27 cellular contexts compared by ENCODE assay signal in the genomic region with DNA sequence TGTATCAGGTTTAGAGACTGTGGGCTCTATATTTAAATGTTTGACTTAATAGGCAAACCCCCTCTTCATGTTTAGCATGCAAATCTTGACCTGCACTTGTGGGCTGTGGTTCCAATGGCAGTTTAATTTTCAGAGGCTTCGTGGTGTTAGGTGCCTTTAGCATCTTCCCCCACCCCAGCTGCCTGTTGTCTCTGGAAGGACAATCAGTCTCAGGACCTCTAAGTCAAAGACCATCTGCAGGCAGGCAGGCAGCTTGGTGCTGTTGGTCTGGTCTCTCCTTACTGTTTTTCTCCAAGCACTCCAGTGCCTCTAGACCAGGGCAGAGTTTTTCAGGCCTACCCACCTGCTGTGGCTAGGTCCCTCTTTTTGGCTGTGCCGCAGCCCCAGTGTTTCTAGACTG.
DNase-seq lines count a peak whose midpoint lies in the region; ATAC-seq, FAIRE-seq and TF ChIP-seq lines count a peak whose summit lies in the region.
"Had no signal": no experiment of that assay in that cellular context is flagged by ENCODE, and none has a peak within 500 bp of the region (broad histone marks: within the 10 kb centered on the region; RNA-seq: fewer than 3 reads in every experiment).

No MANE protein-coding gene starts in this region.

- DNase-seq in H9 (no peak), NAMALWA (ENCODE audit: low spot score) (peak; percentile 39), mesenchymal stem cell (no peak), SIG-M5 (lab: John Stamatoyannopoulos, UW) (no peak), HTR-8/SVneo (ENCODE audit: insufficient read length, low spot score) (no peak), NCI-H82 treated with DMSO at 0.1 percent for 48 hours (lab: John Stamatoyannopoulos, UW; ENCODE audit: unreplicated experiment) (no peak)
- DNase-seq: 8988T; ACHN; AML-193; BE2C; CD4-positive, alpha-beta T cell; CD8-positive, alpha-beta memory T cell; DMS 273 treated with DMSO at 0.1 percent for 48 hours; DMS79; EL; GDM1; HFFc6 had no signal

- H3K9me3 ChIP-seq in H9 (ENCODE audit: control insufficient read depth, low read depth, low read length) (no peaks in the 10 kb centered on the region), OCI-LY1 (ENCODE audit: low read length) (no peaks in the 10 kb centered on the region; the same call in 1 of the 2 replicates), mesenchymal stem cell (ENCODE audit: control insufficient read depth, low read length) (no peaks in the 10 kb centered on the region)
- H3K9me3 ChIP-seq: A549; BE2C; BLaER1 treated with 17β-estradiol and CSF1 and Interleukin-3, amounts not matched to agents 10 nM and 100 nM; HAP-1 had no signal

- H3K36me3 ChIP-seq in OCI-LY1 (ENCODE audit: insufficient read depth, low read length) (no peaks in the 10 kb centered on the region), mesenchymal stem cell (ENCODE audit: control insufficient read depth in 1 of 2, insufficient read depth in 2 of 2, low read depth in 1 of 2, low read length in 2 of 2) (no peaks in the 10 kb centered on the region)
- H3K36me3 ChIP-seq: BE2C; BLaER1 treated with 17β-estradiol and CSF1 and Interleukin-3, amounts not matched to agents 10 nM and 100 nM; HAP-1 had no signal

- H3K27me3 ChIP-seq in H9 (ENCODE audit: insufficient read depth, low read length) = no peaks in the 10 kb centered on the region
- H3K27me3 ChIP-seq in OCI-LY1 (ENCODE audit: insufficient read depth, low read length) = no peaks in the 10 kb centered on the region
- H3K27me3 ChIP-seq in mesenchymal stem cell (ENCODE audit: control insufficient read depth in 1 of 2, insufficient read depth in 1 of 2, low read length in 2 of 2) = no peaks in the 10 kb centered on the region
- H3K27me3 ChIP-seq: BE2C; BLaER1 treated with 17β-estradiol and CSF1 and Interleukin-3, amounts not matched to agents 10 nM and 100 nM had no signal

- H3K27ac ChIP-seq in H9 (ENCODE audit: insufficient read length, low read depth, low read length) = no peak overlapping the region
- H3K27ac ChIP-seq in OCI-LY1 (ENCODE audit: low read depth, low read length, poor library complexity, severe bottlenecking) = peak overlapping the region; percentile 97
- H3K27ac ChIP-seq in mesenchymal stem cell (ENCODE audit: low read length, poor library complexity, severe bottlenecking) = no peak overlapping the region
- H3K27ac ChIP-seq: A549; BLaER1 treated with 17β-estradiol and CSF1 and Interleukin-3, amounts not matched to agents 10 nM and 100 nM had no signal

- H3F3A ChIP-seq in OCI-LY1 (ENCODE audit: insufficient read depth, low read length) = no peaks in the 10 kb centered on the region

- no peak overlapping the region for H3K14ac ChIP-seq in H9 (ENCODE audit: insufficient read depth, low read length)
- no peak overlapping the region for H3K14ac ChIP-seq in mesenchymal stem cell (ENCODE audit: low read length in 2 of 2)

- H2BK12ac ChIP-seq in H9 (ENCODE audit: insufficient read length, low read depth, low read length) (no peak overlapping the region), mesenchymal stem cell (ENCODE audit: low read length in 2 of 2) (no peak overlapping the region)

- H2AK5ac ChIP-seq in H9 (ENCODE audit: insufficient read length, low read length) (no peak overlapping the region), mesenchymal stem cell (ENCODE audit: low read length, severe bottlenecking) (no peak overlapping the region)

- H2BK15ac ChIP-seq in H9 (ENCODE audit: low read depth, low read length) (no peak overlapping the region), mesenchymal stem cell (ENCODE audit: low read depth, poor library complexity, severe bottlenecking) (peak overlapping the region; percentile 44)

- peak overlapping the region; percentile 22 for H2AFZ ChIP-seq in H9 (ENCODE audit: low read length)
- no peak overlapping the region for H2AFZ ChIP-seq in OCI-LY1 (ENCODE audit: low read length)
- H2AFZ ChIP-seq in mesenchymal stem cell (ENCODE audit: low read depth, low read length) = no peak overlapping the region
- H2AFZ ChIP-seq: GM23338 had no signal

- no peak overlapping the region for H4K5ac ChIP-seq in H9 (ENCODE audit: insufficient read length, low read depth, low read length)

- H3K4me3 ChIP-seq in OCI-LY1 (ENCODE audit: low read depth, low read length, poor library complexity, severe bottlenecking) = peak overlapping the region; percentile 56
- no peak overlapping the region for H3K4me3 ChIP-seq in mesenchymal stem cell (ENCODE audit: insufficient read depth in 1 of 2, low read depth in 1 of 2, low read length in 2 of 2)
- H3K4me3 ChIP-seq: A549; BLaER1 treated with 17β-estradiol and CSF1 and Interleukin-3, amounts not matched to agents 10 nM and 100 nM; GM12878; GM23338; HAP-1 had no signal

- peaks cover 4 to 7% of the 10 kb centered on the region in 2 experiments; a peak in 3 of 4 replicates for H3K4me1 Mint-ChIP-seq in H9
- H3K4me1 Mint-ChIP-seq: CD14-positive monocyte; CD8-positive, alpha-beta memory T cell had no signal

- H3K36me3 Mint-ChIP-seq in H9 (ENCODE audit: insufficient read depth in 1 of 3, low read depth in 3 of 3) = no peaks in the 10 kb centered on the region
- H3K36me3 Mint-ChIP-seq: CD14-positive monocyte; CD8-positive, alpha-beta memory T cell had no signal

- H3K27me3 Mint-ChIP-seq in H9 (ENCODE audit: low read depth) = no peaks in the 10 kb centered on the region
- H3K27me3 Mint-ChIP-seq: CD4-positive, alpha-beta T cell had no signal

- no peak overlapping the region for H3K9ac ChIP-seq in H9 (ENCODE audit: extremely low read depth, insufficient read length, low read length)
- H3K9ac ChIP-seq in OCI-LY1 (ENCODE audit: low read length) = peak overlapping the region; percentile 74
- no peak overlapping the region for H3K9ac ChIP-seq in mesenchymal stem cell (ENCODE audit: low read length)
- H3K9ac ChIP-seq: BLaER1 treated with 17β-estradiol and CSF1 and Interleukin-3, amounts not matched to agents 10 nM and 100 nM had no signal

- no peaks in the 10 kb centered on the region for H3K9me2 ChIP-seq in OCI-LY1 (ENCODE audit: low read depth, low read length)

- H3K23me2 ChIP-seq in H9 (ENCODE audit: insufficient read length, low read depth, low read length, poor library complexity, severe bottlenecking) = no peaks in the 10 kb centered on the region

- TF ChIP-seq CTCF in H9 (conservative IDR thresholded peaks at IDR 0.05) = no peak
- no peak for TF ChIP-seq CTCF in OCI-LY1 (IDR thresholded peaks at IDR 0.05; ENCODE audit: low read length)

- no peak overlapping the region for H2BK5ac ChIP-seq in H9 (ENCODE audit: insufficient read length, low read length)
- H2BK5ac ChIP-seq in mesenchymal stem cell (ENCODE audit: low read depth, low read length, poor library complexity, severe bottlenecking) = no peak overlapping the region

- H3K9me3 Mint-ChIP-seq in H9 = no peaks in the 10 kb centered on the region; a peak in 1 of 5 replicates
- H3K9me3 Mint-ChIP-seq: GM23338, HFFc6 had no signal

- H3K79me2 ChIP-seq in H9 (ENCODE audit: insufficient read depth, low read length) (no peaks in the 10 kb centered on the region), OCI-LY1 (ENCODE audit: insufficient read depth, low read length) (no peaks in the 10 kb centered on the region)

- H3K18ac ChIP-seq in H9 (ENCODE audit: insufficient read length, low read depth, low read length) = no peak overlapping the region
- H3K18ac ChIP-seq in mesenchymal stem cell (ENCODE audit: low read depth in 1 of 2, low read length in 2 of 2) = no peak overlapping the region

- no CpG with 5 or more reads among the region's 2 CpGs for WGBS in H9 (ENCODE audit: extremely low coverage, insufficient read length, low lambda C conversion rate)
- 73% methylated on average over 2 of the region's 2 CpGs for WGBS in mesenchymal stem cell

- H3K4me3 Mint-ChIP-seq in H9 = no peak overlapping the region
- H3K4me3 Mint-ChIP-seq: CD14-positive monocyte; CD4-positive, alpha-beta T cell; CD8-positive, alpha-beta memory T cell; GM23338; HFFc6 had no signal

- H2BK120ac ChIP-seq in H9 (ENCODE audit: low read depth, low read length, poor library complexity, severe bottlenecking) (no peak overlapping the region), mesenchymal stem cell (ENCODE audit: low read depth, low read length) (no peak overlapping the region)

- H3K23ac ChIP-seq in H9 (ENCODE audit: insufficient read length, low read depth, low read length) (no peak overlapping the region), mesenchymal stem cell (ENCODE audit: low read length in 2 of 2) (no peak overlapping the region)

- no peak overlapping the region for H2BK20ac ChIP-seq in H9 (ENCODE audit: low read depth, low read length, poor library complexity, severe bottlenecking)

- no peak overlapping the region for H3K27ac Mint-ChIP-seq in H9
- H3K27ac Mint-ChIP-seq: CD14-positive monocyte; CD4-positive, alpha-beta T cell; CD8-positive, alpha-beta memory T cell; GM23338; HFFc6 had no signal

- H3K4me1 ChIP-seq in H9 (ENCODE audit: insufficient read depth, low read length) = peaks cover 2% of the 10 kb centered on the region; the same call in 1 of the 2 replicates
- peaks cover 47% of the 10 kb centered on the region for H3K4me1 ChIP-seq in OCI-LY1 (ENCODE audit: insufficient read depth, low read length, severe bottlenecking)
- no peaks in the 10 kb centered on the region for H3K4me1 ChIP-seq in mesenchymal stem cell (ENCODE audit: control insufficient read depth, insufficient read depth, low read depth, low read length)
- H3K4me1 ChIP-seq: A549; BE2C; BLaER1 treated with 17β-estradiol and CSF1 and Interleukin-3, amounts not matched to agents 10 nM and 100 nM; HAP-1 had no signal

- H3K79me1 ChIP-seq in H9 (ENCODE audit: insufficient read depth, low read depth, low read length, poor library complexity, severe bottlenecking) = no peaks in the 10 kb centered on the region
- no peaks in the 10 kb centered on the region for H3K79me1 ChIP-seq in mesenchymal stem cell (replicated peaks; ENCODE audit: low read length, poor library complexity, severe bottlenecking)

- no peak overlapping the region for H3T11ph ChIP-seq in H9 (ENCODE audit: low read length)

- H3K56ac ChIP-seq in H9 (ENCODE audit: insufficient read length, low read depth, low read length) = no peak overlapping the region

- no peak overlapping the region for H4K8ac ChIP-seq in H9 (replicated peaks; ENCODE audit: insufficient read length, low read depth, low read length)
- H4K8ac ChIP-seq in mesenchymal stem cell (ENCODE audit: low read length) = no peak overlapping the region

- H3K4me2 ChIP-seq in H9 (ENCODE audit: insufficient read depth, insufficient read length, low read length) = no peak overlapping the region
- peak overlapping the region; percentile 73 for H3K4me2 ChIP-seq in OCI-LY1 (ENCODE audit: low read length)
- no peak overlapping the region for H3K4me2 ChIP-seq in mesenchymal stem cell (ENCODE audit: low read length, poor library complexity, severe bottlenecking)
- H3K4me2 ChIP-seq: A549; BLaER1 treated with 17β-estradiol and CSF1 and Interleukin-3, amounts not matched to agents 10 nM and 100 nM; GM23338 had no signal

- H4K20me1 ChIP-seq in H9 (ENCODE audit: control insufficient read depth, insufficient read depth, insufficient read length) (no peaks in the 10 kb centered on the region), OCI-LY1 (ENCODE audit: insufficient read depth, low read length) (no peaks in the 10 kb centered on the region)
- H4K20me1 ChIP-seq: BLaER1 treated with 17β-estradiol and CSF1 and Interleukin-3, amounts not matched to agents 10 nM and 100 nM had no signal

- ATAC-seq in HG02623 (IDR thresholded peaks at IDR 0.05; ENCODE audit: unreplicated experiment) = no peak
- ATAC-seq: A549, GM12878, GM23338 had no signal

- H4K91ac ChIP-seq in H9 (ENCODE audit: insufficient read length, low read depth, low read length) (no peak overlapping the region), mesenchymal stem cell (ENCODE audit: low read length) (no peak overlapping the region)

- FAIRE-seq in HTR-8/SVneo (lab: Jason Lieb, UNC) = no peak
- FAIRE-seq: A549, D721Med, GM12878, GM19239 had no signal

- H3K4ac ChIP-seq in H9 (ENCODE audit: low read depth, low read length) = no peak overlapping the region
- no peak overlapping the region for H3K4ac ChIP-seq in mesenchymal stem cell (ENCODE audit: low read depth in 1 of 2, low read length in 2 of 2)
